In genomic region chr15:32706704-32707103, GRCh38 we compare ENCODE assay signal across 19 cellular contexts. TPM values are rescaled to one million over a fixed set of nuclear protein-coding genes. Genes with fewer than 3 reads are reported as not detected.
DNase-seq lines count a peak whose midpoint lies in the region; ATAC-seq and TF ChIP-seq lines count a peak whose summit lies in the region.
"Had no signal": no experiment of that assay in that cellular context is flagged by ENCODE, and none has a peak within 500 bp of the region (broad histone marks: within the 10 kb centered on the region; RNA-seq: fewer than 3 reads in every experiment).

No MANE protein-coding gene starts in this region.

- peak; percentile 66 for DNase-seq in AG08395 (ENCODE audit: low spot score)
- DNase-seq in HS-27A (ENCODE audit: low read depth) = peak; percentile 90
- peak; percentile 7 for DNase-seq in SW480 (ENCODE audit: low spot score)
- peak; percentile 67 for DNase-seq in iris pigment epithelial cell (ENCODE audit: low read depth)
- DNase-seq in body of pancreas = no peak
- no peak for DNase-seq in medulla oblongata (ENCODE audit: extremely low spot score)
- no peak for DNase-seq in iPS-NIHi11 (ENCODE audit: low spot score)
- DNase-seq: ACHN; activated effector memory CD4-positive, alpha-beta T cell treated with anti-CD3 and anti-CD28 coated beads, Interleukin-2, amount 50 U/mL, for 16 hours; anterior cingulate cortex; COR-L47; Karpas-422; NCI-H1436 treated with DMSO at 0.1 percent for 48 hours; NCI-H2227 treated with DMSO at 0.1 percent for 48 hours; stimulated activated CD4-positive, alpha-beta T cell treated with anti-CD3 and anti-CD28 coated beads, Interleukin-12 subunit alpha, Interleukin-12 subunit beta, amount 100 ng/mL, for 4 hours had no signal

- intact Hi-C loops in body of pancreas (cut with DNase I) = loop anchor here (10.0 kb wide), 1 partner anchor 62 kb away; the partner anchor contains the start of gene SCG5

- H3K27ac ChIP-seq in body of pancreas = no peak overlapping the region
- H3K27ac ChIP-seq: coronary artery, parathyroid adenoma, VCaP had no signal

- 73 to 96% methylated on average over 3 of the region's 3 CpGs for WGBS in body of pancreas, 2 donors

- no peaks in the 10 kb centered on the region for H3K27me3 ChIP-seq in body of pancreas

- no peak for TF ChIP-seq POLR2A in body of pancreas (IDR thresholded peaks at IDR 0.05)

- H3K36me3 ChIP-seq in body of pancreas (replicated peaks in 1 of 2; ENCODE audit: insufficient read depth in 1 of 2, low read depth in 2 of 2) = no peaks in the 10 kb centered on the region

- TF ChIP-seq CTCF in body of pancreas (IDR thresholded peaks at IDR 0.05) = no peak

- no peak for ATAC-seq in body of pancreas
- ATAC-seq in GM18517 (IDR thresholded peaks at IDR 0.05; ENCODE audit: unreplicated experiment) = no peak

- peaks cover 11% of the 10 kb centered on the region for H3K4me1 ChIP-seq in body of pancreas
- H3K4me1 ChIP-seq: parathyroid adenoma had no signal

- no peaks in the 10 kb centered on the region for H3K9me3 ChIP-seq in body of pancreas

- H3K4me3 ChIP-seq in body of pancreas = no peak overlapping the region
- H3K4me3 ChIP-seq: coronary artery had no signal

RNA-seq across cellular contexts. Expression of gene GREM1, which starts 11.1 kb away (rescaled TPM):
- total RNA-seq in body of pancreas = 1 to 10 TPM in 1 of 2 donors, under 1 TPM in 1; under 0.01 to 6.5 TPM

Comparison
In these comparisons a context has a peak if more than half of its experiments do, and no peak if none do; other contexts are left out.
1. DNase-seq: peak in AG08395 (single experiment), HS-27A (single experiment), SW480 (single experiment) and iris pigment epithelial cell (single experiment); none in body of pancreas (0 of 4), medulla oblongata (single experiment) and iPS-NIHi11 (single experiment).